In genomic region chr10:93006435-93007039, GRCh38 we compare ENCODE assay signal across 8 cellular contexts. TPM values are rescaled to one million over a fixed set of nuclear protein-coding genes. Genes with fewer than 3 reads are reported as not detected.
DNase-seq lines count a peak whose midpoint lies in the region; ATAC-seq and TF ChIP-seq lines count a peak whose summit lies in the region.

No MANE protein-coding gene starts in this region.

- CTCF ChIA-PET in BJ (lab: Yijun Ruan, JAX) (interaction anchor here (0.6 to 5.1 kb wide), 25 partner anchors 9 to 346 kb away, joined by 3 to 81 read pairs (median 4); no protein-coding TSS in a partner anchor), HCT116 (lab: Charles Lee) (interaction anchor here (0.6 to 1.6 kb wide), 8 partner anchors 9 to 371 kb away, joined by 3 to 8 read pairs (median 3); partner anchors contain the start of gene CYP26A1)

- no peaks in the 10 kb centered on the region for H3K9me3 ChIP-seq in HCT116 (ENCODE audit: control insufficient read depth in 1 of 2, insufficient read depth in 1 of 2, low read depth in 1 of 2, low read length in 2 of 2)
- no peaks in the 10 kb centered on the region for H3K9me3 ChIP-seq in tibial artery

- TF ChIP-seq CTCF in BJ (IDR thresholded peaks at IDR 0.05; ENCODE audit: insufficient read depth, low read depth, low read length) (peak; percentile 74), HCT116 (IDR thresholded peaks at IDR 0.05 in 2 of 3, conservative IDR thresholded peaks at IDR 0.05 in 1 of 3; ENCODE audit: borderline replicate concordance in 1 of 3, insufficient read depth in 1 of 3, low read depth in 2 of 3, low read length in 2 of 3) (peak; percentile 63 to 72 (median 67)), tibial artery (IDR thresholded peaks at IDR 0.05) (peak; percentile 57 to 59)

- no peak overlapping the region for H3K9ac ChIP-seq in HCT116 (ENCODE audit: low read length)

- no peak overlapping the region for H3K4me2 ChIP-seq in HCT116 (ENCODE audit: low read length)

- H3K4me1 ChIP-seq in HCT116 (ENCODE audit: control insufficient read depth in 1 of 2, insufficient read depth in 2 of 2, low read length in 2 of 2) (no peaks in the 10 kb centered on the region; a peak in 1 of 4 replicates), tibial artery (peaks cover 0 to 4% (median 0%) of the 10 kb centered on the region in 4 donors)

- ATAC-seq in HCT116 (peak; percentile 84), GM21576 (IDR thresholded peaks at IDR 0.05; ENCODE audit: unreplicated experiment) (no peak), GM21528 (IDR thresholded peaks at IDR 0.05; ENCODE audit: low FRiP score, unreplicated experiment) (no peak), GM18511 (IDR thresholded peaks at IDR 0.05; ENCODE audit: unreplicated experiment) (no peak)

- H2AFZ ChIP-seq in HCT116 (ENCODE audit: low read depth, low read length, poor library complexity, severe bottlenecking), result no peak overlapping the region

- no peaks in the 10 kb centered on the region for H3K79me2 ChIP-seq in HCT116 (ENCODE audit: insufficient read depth, low read length)

- RAD21 ChIA-PET in HCT116 (lab: Charles Lee; ENCODE audit: low non-redundant PET in 1 of 2, low total read pairs in 2 of 2, uncharacterized antibody in 2 of 2, unreplicated experiment in 2 of 2), result interaction anchor here in 1 of 2 experiments (0.6 kb wide), 1 partner anchor 341 kb away, joined by 3 read pairs; no protein-coding TSS in a partner anchor

- no peaks in the 10 kb centered on the region for H4K20me1 ChIP-seq in HCT116 (ENCODE audit: insufficient read depth)

- POLR2A ChIA-PET in BJ (lab: Charles Lee) (interaction anchor here (0.7 kb wide), 1 partner anchor 346 kb away, joined by 3 read pairs; no protein-coding TSS in a partner anchor), HCT116 (lab: Charles Lee) (no interaction called here)

- H3K27me3 ChIP-seq in BJ (ENCODE audit: control insufficient read depth, insufficient read depth, low read length) (no peaks in the 10 kb centered on the region), HCT116 (ENCODE audit: insufficient read depth, low read length) (no peaks in the 10 kb centered on the region), tibial artery (no peaks in the 10 kb centered on the region)

- H3K4me3 ChIP-seq in BJ (ENCODE audit: low read depth, low read length) (no peak overlapping the region), HCT116 (replicated peaks in 1 of 2; ENCODE audit: low read depth in 1 of 2, low read length in 2 of 2) (no peak overlapping the region), tibial artery (no peak overlapping the region)

- TF ChIP-seq RAD21 in HCT116 (IDR thresholded peaks at IDR 0.05; ENCODE audit: low read depth), result peak; percentile 75

- H3K36me3 ChIP-seq in BJ (ENCODE audit: control insufficient read depth, insufficient read depth, low read length), result no peaks in the 10 kb centered on the region
- no peaks in the 10 kb centered on the region for H3K36me3 ChIP-seq in HCT116 (ENCODE audit: control insufficient read depth in 1 of 2, insufficient read depth in 2 of 2, low read length in 2 of 2)
- H3K36me3 ChIP-seq in tibial artery, result no peaks in the 10 kb centered on the region

- H3K27ac ChIP-seq in HCT116 (ENCODE audit: low read depth, low read length), result no peak overlapping the region
- H3K27ac ChIP-seq in tibial artery, result no peak overlapping the region

- no peaks in the 10 kb centered on the region for H3K9me2 ChIP-seq in HCT116 (ENCODE audit: insufficient read depth)

- BruUV-seq in HCT116 (replicated peaks; lab: Mats Ljungman, UMichigan), result no TSS peak

- intact Hi-C loops in HCT116 (cut with micrococcal nuclease) (loop anchor here (2.0 kb wide), 1 partner anchor 32 kb away; no protein-coding TSS in a partner anchor), tibial artery (cut with DNase I; ENCODE audit: low total_unique reads) (no loop called here)

- DNase-seq in BJ (ENCODE audit: low read depth) (no peak), HCT116 (ENCODE audit: low read depth, low spot score) (no peak), SK-N-DZ (ENCODE audit: low spot score) (peak; percentile 36), glomerular endothelial cell (ENCODE audit: extremely low read depth, low read depth, low spot score) (peak; percentile 23), tibial artery (no peak)

- no peak for TF ChIP-seq POLR2A in HCT116 (IDR thresholded peaks at IDR 0.05; ENCODE audit: borderline replicate concordance, extremely low read depth, insufficient read depth, insufficient read length)

TF ChIP-seq in HCT116, 20 proteins besides CTCF, POLR2A, EP300 and RAD21:
- TF ChIP-seq EZH2phosphoT487 (IDR thresholded peaks at IDR 0.05; ENCODE audit: borderline replicate concordance) (no peak), ZBTB33 (IDR thresholded peaks at IDR 0.05; ENCODE audit: extremely low read depth, insufficient replicate concordance, low read length) (no peak), CEBPB (IDR thresholded peaks at IDR 0.05; ENCODE audit: low read depth) (no peak), ZNF274 (IDR thresholded peaks at IDR 0.05; ENCODE audit: low read depth, low read length) (no peak), ELF1 (IDR thresholded peaks at IDR 0.05; ENCODE audit: borderline replicate concordance, low read depth) (no peak), EGR1 (IDR thresholded peaks at IDR 0.05; ENCODE audit: low read depth) (no peak), POLR2AphosphoS5 (IDR thresholded peaks at IDR 0.05; ENCODE audit: low read depth, low read length) (no peak), SP1 (IDR thresholded peaks at IDR 0.05; ENCODE audit: low read depth) (no peak), TCF7L2 (IDR thresholded peaks at IDR 0.05; ENCODE audit: borderline replicate concordance, extremely low read depth, insufficient read depth, insufficient read length) (no peak), REST (IDR thresholded peaks at IDR 0.05; ENCODE audit: low read depth) (no peak), EZH2 (IDR thresholded peaks at IDR 0.05) (no peak), CBX3 (IDR thresholded peaks at IDR 0.05; ENCODE audit: low read depth) (no peak), JUND (IDR thresholded peaks at IDR 0.05) (no peak), SRF (IDR thresholded peaks at IDR 0.05; ENCODE audit: low read depth) (no peak), FOSL1 (IDR thresholded peaks at IDR 0.05; ENCODE audit: low read depth) (no peak)
- TF ChIP-seq, protein P1, sequence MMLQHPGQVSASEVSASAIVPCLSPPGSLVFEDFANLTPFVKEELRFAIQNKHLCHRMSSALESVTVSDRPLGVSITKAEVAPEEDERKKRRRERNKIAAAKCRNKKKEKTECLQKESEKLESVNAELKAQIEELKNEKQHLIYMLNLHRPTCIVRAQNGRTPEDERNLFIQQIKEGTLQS (IDR thresholded peaks at IDR 0.05), result no peak
- TF ChIP-seq, protein P2, sequence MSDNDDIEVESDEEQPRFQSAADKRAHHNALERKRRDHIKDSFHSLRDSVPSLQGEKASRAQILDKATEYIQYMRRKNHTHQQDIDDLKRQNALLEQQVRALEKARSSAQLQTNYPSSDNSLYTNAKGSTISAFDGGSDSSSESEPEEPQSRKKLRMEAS (IDR thresholded peaks at IDR 0.05), result no peak

RNA-seq across cellular contexts. Expression of gene CYP26C1, which starts 54.1 kb away (rescaled TPM):
- polyA plus RNA-seq in BJ (2011; rRNA removed), result 0.05 and 0.09 TPM in 2 replicates
- polyA minus RNA-seq in BJ (2011; rRNA and poly(A)+ RNA removed), result not detected in 2 replicates
- 0.07 TPM for total RNA-seq in HCT116 (2021; ENCODE audit: unreplicated experiment)
- 0.01 TPM in 1 of 2 replicates, not detected in the other for polyA plus RNA-seq in HCT116 (2012)
- not detected in 2 replicates for polyA plus RNA-seq in SK-N-DZ (2014; cell fraction: cytosol; rRNA removed)
- polyA plus RNA-seq in SK-N-DZ (2014; cell fraction: nucleus; rRNA removed), result not detected in 2 replicates
- total RNA-seq in glomerular endothelial cell, result 0.05 and 1.1 TPM in 2 replicates

Comparison
In these comparisons a context has a peak if more than half of its experiments do, and no peak if none do; other contexts are left out.
1. DNase-seq: peak in SK-N-DZ (single experiment) and glomerular endothelial cell (single experiment); none in BJ (single experiment), HCT116 (single experiment) and tibial artery (0 of 2).
2. Peak in every context shown above with its lines, with median percentiles within 50 percentile points of each other: CTCF ChIP-seq.